In the genomic region with DNA sequence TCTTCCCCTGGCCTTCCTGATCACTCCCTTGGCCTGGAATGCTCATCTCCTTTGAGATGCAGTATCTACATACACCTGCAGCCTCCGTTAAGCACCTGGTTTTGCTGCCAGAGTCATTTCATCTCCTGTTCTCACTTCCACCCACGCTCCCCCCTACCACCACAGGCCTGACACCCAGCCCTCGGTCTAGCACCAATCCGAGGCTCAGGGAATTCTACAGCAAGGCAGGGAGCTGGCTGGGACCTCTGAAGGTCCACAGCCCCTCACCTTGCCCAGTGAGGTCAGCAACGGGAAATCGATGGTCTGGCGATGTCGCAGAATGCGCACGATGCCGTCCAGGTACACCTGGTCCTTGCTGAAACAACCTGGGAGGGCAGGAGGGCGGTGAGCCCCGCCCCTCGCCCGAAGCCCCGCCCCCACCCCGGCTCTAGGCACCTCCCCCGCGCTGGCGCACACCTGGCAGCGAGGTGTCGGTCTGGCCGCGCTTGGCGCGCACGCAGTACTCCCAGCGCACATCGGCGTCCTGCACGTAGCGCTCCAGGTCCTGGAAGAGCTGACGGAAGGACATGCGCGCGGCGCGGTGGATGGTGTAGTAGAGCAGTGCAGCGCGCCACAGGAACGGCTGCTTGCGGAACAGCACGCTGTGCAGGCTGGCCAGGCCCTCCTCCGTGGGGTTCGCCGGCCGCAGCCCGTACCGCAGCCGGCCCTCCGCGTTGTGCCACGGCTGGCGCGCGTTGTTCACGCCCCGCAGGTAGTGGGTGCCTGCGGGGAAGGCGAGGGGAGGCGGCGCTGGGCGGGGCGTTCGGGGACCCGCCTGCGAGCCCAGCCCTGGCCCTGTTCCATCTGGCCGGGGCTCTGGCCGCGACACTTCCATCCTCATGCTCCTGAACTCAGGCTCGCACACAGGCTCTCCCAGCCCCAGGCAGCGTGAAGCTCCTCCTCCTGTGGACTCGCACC, we compare ENCODE assay signal across 8 cellular contexts. TPM values are rescaled to one million over a fixed set of nuclear protein-coding genes. Genes with fewer than 3 reads are reported as not detected.
DNase-seq lines count a peak whose midpoint lies in the region; ATAC-seq and TF ChIP-seq lines count a peak whose summit lies in the region.

No MANE protein-coding gene starts in this region.

- peak overlapping the region; percentile 45 for H3K4me3 ChIP-seq in epithelial cell of proximal tubule (ENCODE audit: low read depth, low read length)
- peak overlapping the region; percentile 21 to 66 for H3K4me3 ChIP-seq in muscle layer of duodenum (ENCODE audit: low read depth in 1 of 2, low read length in 2 of 2)

- TF ChIP-seq CTCF in epithelial cell of proximal tubule (conservative IDR thresholded peaks at IDR 0.05; ENCODE audit: low read depth, low read length) = no peak

- H3K4me1 ChIP-seq in muscle layer of duodenum (ENCODE audit: control insufficient read depth in 1 of 2, insufficient read depth in 2 of 2, low read length in 2 of 2) = peaks cover 16 to 43% of the 10 kb centered on the region in 2 donors

- DNase-seq in Daoy (ENCODE audit: low read depth) (peak; percentile 39), NCI-H2029 (lab: John Stamatoyannopoulos, UW) (peak; percentile 81), epithelial cell of proximal tubule (ENCODE audit: low read depth) (no peak), superior temporal gyrus (ENCODE audit: extremely low spot score) (no peak)
- DNase-seq in activated CD8-positive, alpha-beta memory T cell treated with anti-CD3 and anti-CD28 coated beads, Interleukin-2, amount 50 U/mL, for 4 hours = peak; percentile 47

- no peaks in the 10 kb centered on the region for H3K36me3 ChIP-seq in muscle layer of duodenum (ENCODE audit: control insufficient read depth in 1 of 2, insufficient read depth in 2 of 2, low read length in 2 of 2)

- ATAC-seq in HG02970 (IDR thresholded peaks at IDR 0.05; ENCODE audit: low FRiP score, unreplicated experiment) (no peak), GM19452 (IDR thresholded peaks at IDR 0.05; ENCODE audit: unreplicated experiment) (no peak)

- no peaks in the 10 kb centered on the region for H3K9me3 ChIP-seq in muscle layer of duodenum (ENCODE audit: control insufficient read depth in 1 of 2, low read length in 2 of 2)

- no peaks in the 10 kb centered on the region for H3K27me3 ChIP-seq in muscle layer of duodenum (ENCODE audit: low read depth, low read length)

- no peak overlapping the region for H3K27ac ChIP-seq in muscle layer of duodenum (ENCODE audit: low read length)

RNA-seq across cellular contexts. Expression of a gene that starts 5.7 kb away (rescaled TPM):
- total RNA-seq in Daoy (2014; rRNA removed; shearing (Covaris generic)) = 4.6 and 7.0 TPM in 2 replicates
- total RNA-seq in epithelial cell of proximal tubule = 5.1 and 11.4 TPM in 2 replicates

RNA-seq across cellular contexts. Expression of a gene that starts 7.7 kb away (rescaled TPM):
- total RNA-seq in Daoy (2014; rRNA removed; shearing (Covaris generic)) = 9.5 and 14.7 TPM in 2 replicates
- 12.5 and 39.4 TPM in 2 replicates for total RNA-seq in epithelial cell of proximal tubule

RNA-seq across cellular contexts. Expression of a gene that starts 11.9 kb away (rescaled TPM):
- total RNA-seq in Daoy (2014; rRNA removed; shearing (Covaris generic)) = 0.63 and 0.74 TPM in 2 replicates
- 1.2 TPM in 1 of 2 replicates, not detected in the other for total RNA-seq in epithelial cell of proximal tubule

RNA-seq across cellular contexts. Expression of a gene that starts 13.5 kb away (rescaled TPM):
- total RNA-seq in Daoy (2014; rRNA removed; shearing (Covaris generic)) = 1.2 and 2.8 TPM in 2 replicates
- 0.14 and 0.63 TPM in 2 replicates for total RNA-seq in epithelial cell of proximal tubule

RNA-seq across cellular contexts. Expression of a gene that starts 13.9 kb away (rescaled TPM):
- 109 and 111 TPM in 2 replicates for total RNA-seq in Daoy (2014; rRNA removed; shearing (Covaris generic))
- total RNA-seq in epithelial cell of proximal tubule = 78.9 and 108 TPM in 2 replicates

Comparison
In these comparisons a context has a peak if more than half of its experiments do, and no peak if none do; other contexts are left out.
1. DNase-seq: peak in Daoy (single experiment), NCI-H2029 (single experiment) and activated CD8-positive, alpha-beta memory T cell treated with anti-CD3 and anti-CD28 coated beads, Interleukin-2, amount 50 U/mL, for 4 hours (single experiment); none in epithelial cell of proximal tubule (single experiment) and superior temporal gyrus (single experiment).